Comparison of ENCODE assay signal across 1 cellular context in the genomic region with DNA sequence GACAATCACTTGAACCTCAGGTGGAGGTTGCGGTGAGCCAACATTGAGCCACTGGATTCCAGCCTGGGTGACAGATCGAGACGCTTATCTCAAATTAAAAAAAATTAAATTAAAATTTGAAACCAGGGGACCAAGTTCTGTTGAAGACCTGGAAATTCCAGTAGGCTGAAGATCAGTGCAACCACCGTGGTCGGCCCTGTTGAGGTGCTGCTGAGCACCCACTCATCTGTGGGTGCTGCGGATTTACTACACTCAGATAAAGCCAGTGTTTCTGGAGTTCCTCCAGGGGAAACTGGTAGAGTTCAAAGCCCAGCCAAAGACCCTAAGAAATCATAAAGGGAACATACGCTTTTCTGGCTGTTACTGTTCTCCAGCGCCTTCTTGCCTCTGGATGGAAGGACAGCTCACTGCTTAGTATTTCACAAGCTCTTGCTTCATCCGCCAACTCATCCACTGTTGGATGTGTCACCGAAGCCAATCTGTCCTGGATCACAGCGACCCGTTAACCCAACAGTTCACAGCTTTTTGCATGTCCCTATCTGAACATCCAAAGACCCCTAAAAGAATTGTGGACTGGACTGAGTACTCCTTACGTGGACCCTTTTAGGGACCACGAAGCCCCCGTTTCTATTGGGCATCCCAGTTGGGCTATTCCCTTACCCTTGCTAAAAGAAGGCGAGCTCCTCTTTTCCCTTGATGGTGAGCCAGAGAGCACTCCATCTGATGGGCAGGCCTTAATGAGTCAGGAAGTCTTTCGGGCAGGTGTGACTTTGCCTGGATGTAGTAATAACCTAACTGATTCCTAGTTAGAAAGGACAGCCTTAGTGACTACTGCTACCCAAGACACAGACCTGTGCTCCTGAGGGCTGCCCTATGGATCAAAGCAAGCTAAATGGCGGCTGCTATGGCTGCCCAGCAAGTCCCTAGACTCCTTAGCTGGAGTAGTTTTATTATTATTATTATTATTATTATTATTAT.
TF ChIP-seq lines count a peak whose summit lies in the region.

No MANE protein-coding gene starts in this region.

TF ChIP-seq in WTC11, 78 proteins besides CTCF, POLR2A, EP300 and RAD21 (continued from another document):
- TF ChIP-seq, protein P1, sequence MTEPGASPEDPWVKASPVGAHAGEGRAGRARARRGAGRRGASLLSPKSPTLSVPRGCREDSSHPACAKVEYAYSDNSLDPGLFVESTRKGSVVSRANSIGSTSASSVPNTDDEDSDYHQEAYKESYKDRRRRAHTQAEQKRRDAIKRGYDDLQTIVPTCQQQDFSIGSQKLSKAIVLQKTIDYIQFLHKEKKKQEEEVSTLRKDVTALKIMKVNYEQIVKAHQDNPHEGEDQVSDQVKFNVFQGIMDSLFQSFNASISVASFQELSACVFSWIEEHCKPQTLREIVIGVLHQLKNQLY (CRISPR knock-in tag; IDR thresholded peaks at IDR 0.05), result no peak
- no peak for TF ChIP-seq GTF2I (CRISPR knock-in tag; conservative IDR thresholded peaks at IDR 0.05)
- no peak for TF ChIP-seq USF2 (CRISPR knock-in tag; IDR thresholded peaks at IDR 0.05)
- TF ChIP-seq NR3C1 (CRISPR knock-in tag; conservative IDR thresholded peaks at IDR 0.05; ENCODE audit: low read depth), result no peak
- no peak for TF ChIP-seq NR2C2 (CRISPR knock-in tag; IDR thresholded peaks at IDR 0.05)
- TF ChIP-seq ESRRA (CRISPR knock-in tag; IDR thresholded peaks at IDR 0.05; ENCODE audit: borderline replicate concordance), result no peak
- TF ChIP-seq, protein P2, sequence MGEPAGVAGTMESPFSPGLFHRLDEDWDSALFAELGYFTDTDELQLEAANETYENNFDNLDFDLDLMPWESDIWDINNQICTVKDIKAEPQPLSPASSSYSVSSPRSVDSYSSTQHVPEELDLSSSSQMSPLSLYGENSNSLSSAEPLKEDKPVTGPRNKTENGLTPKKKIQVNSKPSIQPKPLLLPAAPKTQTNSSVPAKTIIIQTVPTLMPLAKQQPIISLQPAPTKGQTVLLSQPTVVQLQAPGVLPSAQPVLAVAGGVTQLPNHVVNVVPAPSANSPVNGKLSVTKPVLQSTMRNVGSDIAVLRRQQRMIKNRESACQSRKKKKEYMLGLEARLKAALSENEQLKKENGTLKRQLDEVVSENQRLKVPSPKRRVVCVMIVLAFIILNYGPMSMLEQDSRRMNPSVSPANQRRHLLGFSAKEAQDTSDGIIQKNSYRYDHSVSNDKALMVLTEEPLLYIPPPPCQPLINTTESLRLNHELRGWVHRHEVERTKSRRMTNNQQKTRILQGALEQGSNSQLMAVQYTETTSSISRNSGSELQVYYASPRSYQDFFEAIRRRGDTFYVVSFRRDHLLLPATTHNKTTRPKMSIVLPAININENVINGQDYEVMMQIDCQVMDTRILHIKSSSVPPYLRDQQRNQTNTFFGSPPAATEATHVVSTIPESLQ (CRISPR knock-in tag; IDR thresholded peaks at IDR 0.05), result no peak
- TF ChIP-seq TP53 (CRISPR knock-in tag; IDR thresholded peaks at IDR 0.05), result no peak
- no peak for TF ChIP-seq MAX (CRISPR knock-in tag; IDR thresholded peaks at IDR 0.05)
TF ChIP-seq in WTC11: peak in this region for 0.
